Comparison of ENCODE assay signal across 9 cellular contexts in the genomic region with DNA sequence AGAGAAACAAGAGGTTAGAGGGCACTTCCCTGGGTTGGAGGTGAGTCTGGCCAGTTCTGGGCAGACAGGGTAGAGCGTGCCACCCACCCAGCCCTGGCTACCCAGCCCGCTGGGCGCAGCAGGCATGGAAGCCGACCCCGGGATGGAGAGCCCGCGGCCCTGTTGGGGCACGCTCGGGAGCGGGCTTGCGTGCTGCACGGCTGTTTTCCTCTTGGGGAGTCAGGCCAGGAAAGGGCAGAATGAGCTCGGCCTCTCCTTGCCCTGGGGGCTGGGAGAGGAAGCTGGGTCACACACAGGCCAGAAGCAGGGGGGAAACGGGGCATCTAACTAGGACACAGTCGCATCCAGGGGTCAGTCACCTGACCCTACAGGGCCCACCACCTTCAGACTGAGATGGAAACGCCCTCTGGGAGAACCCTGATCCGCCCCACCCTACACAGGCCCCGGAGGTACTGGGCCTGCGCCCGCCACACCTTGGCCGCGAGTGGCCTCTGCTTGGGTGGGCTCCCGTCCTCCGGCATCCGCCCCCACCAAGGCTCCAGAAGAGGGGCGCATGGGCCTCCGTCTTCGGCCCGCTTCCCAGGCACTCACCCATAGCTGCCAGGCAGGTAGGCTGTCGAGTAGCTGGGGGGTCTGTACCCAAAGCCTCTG. TPM values are rescaled to one million over a fixed set of nuclear protein-coding genes. Genes with fewer than 3 reads are reported as not detected.
A peak's percentile ranks its signal among the peaks of the same experiment; 100 is the strongest.
DNase-seq lines count a peak whose midpoint lies in the region; ATAC-seq and TF ChIP-seq lines count a peak whose summit lies in the region.
"Had no signal": no experiment of that assay in that cellular context is flagged by ENCODE, and none has a peak within 500 bp of the region (broad histone marks: within the 10 kb centered on the region; RNA-seq: fewer than 3 reads in every experiment).

No MANE protein-coding gene starts in this region.

- H4K91ac ChIP-seq in mesenchymal stem cell (ENCODE audit: low read length), result peak overlapping the region; percentile 89

- H3K27ac ChIP-seq in endodermal cell (ENCODE audit: low read depth, low read length), result no peak overlapping the region
- peak overlapping the region; percentile 82 for H3K27ac ChIP-seq in mesenchymal stem cell (ENCODE audit: low read length, poor library complexity, severe bottlenecking)
- peak overlapping the region in 2 of 3 donors; percentile 56 to 70 for H3K27ac ChIP-seq in thyroid gland

- intact Hi-C loops in thyroid gland (cut with DNase I), result no loop called here

- H3K9ac ChIP-seq in endodermal cell (ENCODE audit: extremely low read depth, low read length, poor library complexity, severe bottlenecking) (no peak overlapping the region), mesenchymal stem cell (ENCODE audit: low read length) (peak overlapping the region; percentile 79)

- H3K27ac Mint-ChIP-seq in endodermal cell (no peak overlapping the region), T-helper 17 cell (no peak overlapping the region)

- H3K4me2 ChIP-seq in mesenchymal stem cell (ENCODE audit: low read length, poor library complexity, severe bottlenecking), result no peak overlapping the region

- H2BK15ac ChIP-seq in mesenchymal stem cell (ENCODE audit: low read depth, poor library complexity, severe bottlenecking), result peak overlapping the region; percentile 26

- no peak for ATAC-seq in T-helper 17 cell
- ATAC-seq in HG03139 (IDR thresholded peaks at IDR 0.05; ENCODE audit: unreplicated experiment), result no peak

- 88 to 92% methylated on average over 8 to 30 of the region's 30 CpGs for WGBS in endodermal cell (ENCODE audit: insufficient coverage in 1 of 2, insufficient read length in 1 of 2), 2 experiments
- WGBS in mesenchymal stem cell, result 84% methylated on average over 29 of the region's 30 CpGs
- 67 to 86% methylated on average over 6 to 13 of the region's 30 CpGs for WGBS in thyroid gland, 2 donors

- DNase-seq in NCI-H1105 (lab: John Stamatoyannopoulos, UW), result peak; percentile 22
- peak; percentile 74 for DNase-seq in endodermal cell
- no peak for DNase-seq in mesenchymal stem cell
- no peak for DNase-seq in thyroid gland
- DNase-seq in GOT3 (lab: John Stamatoyannopoulos, UW), result no peak
- no peak for DNase-seq in T-helper 17 cell
- no peak for DNase-seq in HUDEP-2 (lab: John Stamatoyannopoulos, UW; ENCODE audit: unreplicated experiment in 76 of 76)
- DNase-seq: NCI-H1694 had no signal

- H3K27me3 ChIP-seq in endodermal cell (ENCODE audit: control insufficient read depth, insufficient read depth, low read length, poor library complexity, severe bottlenecking), result no peaks in the 10 kb centered on the region
- no peaks in the 10 kb centered on the region for H3K27me3 ChIP-seq in mesenchymal stem cell (ENCODE audit: control insufficient read depth in 1 of 2, insufficient read depth in 1 of 2, low read length in 2 of 2)
- H3K27me3 ChIP-seq in thyroid gland, result no peaks in the 10 kb centered on the region

- H3K36me3 ChIP-seq in endodermal cell (ENCODE audit: control insufficient read depth, insufficient read depth, low read length) (peaks cover 66% of the 10 kb centered on the region), mesenchymal stem cell (ENCODE audit: control insufficient read depth in 1 of 2, insufficient read depth in 2 of 2, low read depth in 1 of 2, low read length in 2 of 2) (peaks cover 49 to 74% of the 10 kb centered on the region in 2 experiments), thyroid gland (peaks cover 26 to 35% of the 10 kb centered on the region in 2 donors)

- H3K4ac ChIP-seq in mesenchymal stem cell (ENCODE audit: low read depth in 1 of 2, low read length in 2 of 2), result peak overlapping the region; percentile 72 to 82

- peaks cover 32% of the 10 kb centered on the region for H3K79me1 ChIP-seq in mesenchymal stem cell (replicated peaks; ENCODE audit: low read length, poor library complexity, severe bottlenecking)

- no peak overlapping the region for H2AFZ ChIP-seq in mesenchymal stem cell (ENCODE audit: low read depth, low read length)

- H3K9me3 ChIP-seq in endodermal cell (ENCODE audit: control insufficient read depth, low read length) (no peaks in the 10 kb centered on the region), mesenchymal stem cell (ENCODE audit: control insufficient read depth, low read length) (no peaks in the 10 kb centered on the region), thyroid gland (no peaks in the 10 kb centered on the region), T-helper 17 cell (ENCODE audit: control insufficient read depth, low read length, poor library complexity, severe bottlenecking) (no peaks in the 10 kb centered on the region)

- peak overlapping the region in 1 of 2 experiments; percentile 70 for H2BK12ac ChIP-seq in mesenchymal stem cell (ENCODE audit: low read length in 2 of 2)

- TF ChIP-seq POLR2A in thyroid gland (IDR thresholded peaks at IDR 0.05), result no peak

- H3K27me3 Mint-ChIP-seq in endodermal cell (ENCODE audit: insufficient read depth) (no peaks in the 10 kb centered on the region), T-helper 17 cell (no peaks in the 10 kb centered on the region)

- H2BK120ac ChIP-seq in mesenchymal stem cell (ENCODE audit: low read depth, low read length), result no peak overlapping the region

- H3K14ac ChIP-seq in mesenchymal stem cell (ENCODE audit: low read length in 2 of 2), result peak overlapping the region in 1 of 2 experiments; percentile 36

- H3K4me1 ChIP-seq in endodermal cell (ENCODE audit: control insufficient read depth, insufficient read depth, low read length) (peaks cover 12% of the 10 kb centered on the region), mesenchymal stem cell (ENCODE audit: control insufficient read depth, insufficient read depth, low read depth, low read length) (peaks cover 50% of the 10 kb centered on the region), thyroid gland (peaks cover 16 to 26% of the 10 kb centered on the region in 2 donors)

- TF ChIP-seq CTCF in endodermal cell (conservative IDR thresholded peaks at IDR 0.05), result no peak
- TF ChIP-seq CTCF in thyroid gland (IDR thresholded peaks at IDR 0.05), result no peak

- H3K4me3 ChIP-seq in endodermal cell (ENCODE audit: low read length), result peak overlapping the region; percentile 45
- peak overlapping the region in 1 of 2 experiments; percentile 68 for H3K4me3 ChIP-seq in mesenchymal stem cell (ENCODE audit: insufficient read depth in 1 of 2, low read depth in 1 of 2, low read length in 2 of 2)
- H3K4me3 ChIP-seq in thyroid gland (replicated peaks in 1 of 3), result peak overlapping the region in 1 of 3 donors; percentile 19

- peak overlapping the region; percentile 91 for H2AK5ac ChIP-seq in mesenchymal stem cell (ENCODE audit: low read length, severe bottlenecking)

- H3K4me3 Mint-ChIP-seq in endodermal cell, result peak overlapping the region; percentile 53
- no peak overlapping the region for H3K4me3 Mint-ChIP-seq in T-helper 17 cell

- no peaks in the 10 kb centered on the region for H3K9me3 Mint-ChIP-seq in endodermal cell

- peak overlapping the region; percentile 68 to 73 for H3K18ac ChIP-seq in mesenchymal stem cell (ENCODE audit: low read depth in 1 of 2, low read length in 2 of 2)

- H3K36me3 Mint-ChIP-seq in endodermal cell (ENCODE audit: low read depth) (peaks cover 41% of the 10 kb centered on the region), T-helper 17 cell (ENCODE audit: low read depth) (peaks cover 7% of the 10 kb centered on the region)

- peak overlapping the region in 1 of 2 experiments; percentile 23 for H3K23ac ChIP-seq in mesenchymal stem cell (ENCODE audit: low read length in 2 of 2)

- H4K8ac ChIP-seq in mesenchymal stem cell (ENCODE audit: low read length), result peak overlapping the region; percentile 66

- H3K4me1 Mint-ChIP-seq in endodermal cell, result peaks cover 24% of the 10 kb centered on the region
- H3K4me1 Mint-ChIP-seq in T-helper 17 cell, result peaks cover 18% of the 10 kb centered on the region

- no peak overlapping the region for H2BK5ac ChIP-seq in mesenchymal stem cell (ENCODE audit: low read depth, low read length, poor library complexity, severe bottlenecking)

RNA-seq across cellular contexts. Expression of gene SOX15, which starts 1.2 kb away (rescaled TPM):
- 1 to 10 TPM; 6.4 to 7.3 TPM for total RNA-seq in endodermal cell
- polyA plus RNA-seq in endodermal cell (2013, experiment 1 of 2), result 1.1 TPM
- polyA plus RNA-seq in endodermal cell (2013, experiment 2 of 2), result 1.0 TPM
- 0.98 TPM for polyA plus RNA-seq in mesenchymal stem cell (2013, experiment 1 of 2)
- 1.0 TPM for polyA plus RNA-seq in mesenchymal stem cell (2013, experiment 2 of 2)
- total RNA-seq in thyroid gland, result 1 to 10 TPM in 1 of 4 donors, under 1 TPM in 1, not detected in 2; 0.67 to 3.1 TPM
- not detected for total RNA-seq in T-helper 17 cell

RNA-seq across cellular contexts. Expression of gene MPDU1, which starts 5.0 kb away (rescaled TPM):
- total RNA-seq in endodermal cell (10 to 100 TPM; 47.4 to 56.6 TPM), thyroid gland (100 to 1,000 TPM in 3 of 4 donors, 10 to 100 TPM in 1; 88.8 to 250 (median 164) TPM), T-helper 17 cell (10 to 100 TPM; 28.9 to 32.7 TPM)
- 57.7 TPM for polyA plus RNA-seq in endodermal cell (2013, experiment 1 of 2)
- polyA plus RNA-seq in endodermal cell (2013, experiment 2 of 2), result 50.7 TPM
- polyA plus RNA-seq in mesenchymal stem cell (2013, experiment 1 of 2), result 81.6 TPM
- 78.5 TPM for polyA plus RNA-seq in mesenchymal stem cell (2013, experiment 2 of 2)

RNA-seq across cellular contexts. Expression of gene CD68, which starts 9.2 kb away (rescaled TPM):
- total RNA-seq in endodermal cell (under 1 TPM in 1 of 2 donors, not detected in 1; 0.44 TPM), thyroid gland (10 to 100 TPM; 13.6 to 52.0 (median 21.5) TPM), T-helper 17 cell (1 to 10 TPM; 3.9 to 8.1 TPM)
- polyA plus RNA-seq in endodermal cell (2013, experiment 1 of 2), result not detected
- 0.25 TPM for polyA plus RNA-seq in endodermal cell (2013, experiment 2 of 2)
- 30.9 TPM for polyA plus RNA-seq in mesenchymal stem cell (2013, experiment 1 of 2)
- polyA plus RNA-seq in mesenchymal stem cell (2013, experiment 2 of 2), result 30.8 TPM

RNA-seq across cellular contexts. Expression of gene FXR2, which starts 26.0 kb away (rescaled TPM):
- total RNA-seq in endodermal cell (10 to 100 TPM; 52.1 to 53.9 TPM), thyroid gland (10 to 100 TPM; 27.6 to 37.5 (median 28.6) TPM), T-helper 17 cell (10 to 100 TPM; 22.3 to 23.4 TPM)
- polyA plus RNA-seq in endodermal cell (2013, experiment 1 of 2), result 43.0 TPM
- polyA plus RNA-seq in endodermal cell (2013, experiment 2 of 2), result 41.9 TPM
- polyA plus RNA-seq in mesenchymal stem cell (2013, experiment 1 of 2), result 32.3 TPM
- 32.1 TPM for polyA plus RNA-seq in mesenchymal stem cell (2013, experiment 2 of 2)

RNA-seq across cellular contexts. Expression of gene SENP3, which starts 27.0 kb away (rescaled TPM):
- 10 to 100 TPM; 71.5 to 82.3 TPM for total RNA-seq in endodermal cell
- 81.6 TPM for polyA plus RNA-seq in endodermal cell (2013, experiment 1 of 2)
- 69.2 TPM for polyA plus RNA-seq in endodermal cell (2013, experiment 2 of 2)
- 27.5 TPM for polyA plus RNA-seq in mesenchymal stem cell (2013, experiment 1 of 2)
- 27.0 TPM for polyA plus RNA-seq in mesenchymal stem cell (2013, experiment 2 of 2)
- total RNA-seq in thyroid gland, result 10 to 100 TPM; 62.4 to 73.3 (median 66.3) TPM
- total RNA-seq in T-helper 17 cell, result 10 to 100 TPM; 33.4 to 37.0 TPM

Comparison
In these comparisons a context has a peak if more than half of its experiments do, and no peak if none do; other contexts are left out.
1. DNase-seq: peak in NCI-H1105 (single experiment) and endodermal cell (single experiment); none in mesenchymal stem cell (single experiment), thyroid gland (0 of 2), GOT3 (single experiment), T-helper 17 cell (0 of 3) and HUDEP-2 (0 of 76).